8 cellular contexts compared by ENCODE assay signal in the genomic region with DNA sequence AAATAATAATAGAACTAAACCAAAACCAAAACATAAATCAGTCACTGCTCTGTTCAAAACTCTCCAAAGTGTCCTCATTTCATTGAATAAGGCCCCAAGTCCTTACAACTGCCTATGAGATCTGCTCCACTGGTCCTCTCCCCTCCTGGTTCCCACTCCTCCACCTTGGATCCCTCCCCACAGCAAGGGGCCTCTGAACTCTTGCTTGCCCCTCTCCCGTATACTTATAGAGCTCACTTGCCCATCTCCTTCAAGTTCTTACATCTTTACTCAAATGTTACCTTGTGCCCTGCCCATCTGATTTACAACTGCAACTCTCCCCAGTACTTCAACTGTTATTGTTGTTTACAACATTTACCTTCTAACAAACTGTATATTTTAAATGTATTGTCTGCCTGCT. TPM values are rescaled to one million over a fixed set of nuclear protein-coding genes. Genes with fewer than 3 reads are reported as not detected.
DNase-seq lines count a peak whose midpoint lies in the region; ATAC-seq and TF ChIP-seq lines count a peak whose summit lies in the region.

No MANE protein-coding gene starts in this region.

- CTCF ChIA-PET in HEK293 (lab: Yijun Ruan, JAX), result interaction anchor here (1.3 kb wide), 1 partner anchor 11 kb away, joined by 3 read pairs; no protein-coding TSS in a partner anchor

- peaks cover 37% of the 10 kb centered on the region for H3K36me3 Mint-ChIP-seq in brain
- H3K36me3 Mint-ChIP-seq in mesothelial cell of epicardium, result peaks cover 25% of the 10 kb centered on the region

- H3K27ac Mint-ChIP-seq in brain (peak overlapping the region; percentile 70 to 96 (median 92)), mesothelial cell of epicardium (peak overlapping the region; percentile 92)

- H3K4me1 Mint-ChIP-seq in brain (peaks cover 47% of the 10 kb centered on the region), mesothelial cell of epicardium (peaks cover 19% of the 10 kb centered on the region)

- no peak for ATAC-seq in HG03521 (IDR thresholded peaks at IDR 0.05; ENCODE audit: unreplicated experiment)

- H3K4me3 Mint-ChIP-seq in brain (peak overlapping the region; percentile 91 to 94 (median 92)), mesothelial cell of epicardium (peak overlapping the region; percentile 80)

- H3K4me3 ChIP-seq in HEK293 (ENCODE audit: low read depth, low read length), result peak overlapping the region; percentile 87

- H3K27ac ChIP-seq in 22Rv1, result peak overlapping the region; percentile 76
- H3K27ac ChIP-seq in HEK293 (ENCODE audit: extremely low read depth, low read depth, low read length), result peak overlapping the region; percentile 83; the same call in 1 of the 2 replicates

- H3K36me3 ChIP-seq in HEK293 (ENCODE audit: control insufficient read depth in 2 of 2, insufficient read depth in 1 of 2, low read length in 2 of 2), result peaks cover 12 to 42% of the 10 kb centered on the region in 2 experiments

- no peaks in the 10 kb centered on the region for H3K9me3 ChIP-seq in HEK293 (ENCODE audit: control insufficient read depth, insufficient read depth, low read depth, low read length)

- POLR2A ChIA-PET in HEK293 (lab: Yijun Ruan, JAX), result interaction anchor here (1.1 to 1.8 kb wide), 6 partner anchors 9 to 78 kb away, joined by 3 to 7 read pairs (median 4); partner anchors contain the start of gene YKT6

- H3K9me3 Mint-ChIP-seq in brain (peaks cover 0 to 12% (median 9%) of the 10 kb centered on the region in 5 experiments), mesothelial cell of epicardium (peaks cover 10% of the 10 kb centered on the region)

- H3K4me1 ChIP-seq in HEK293 (ENCODE audit: control insufficient read depth, insufficient read depth, low read length), result no peaks in the 10 kb centered on the region

- peaks cover 11% of the 10 kb centered on the region for H3K27me3 Mint-ChIP-seq in brain
- no peaks in the 10 kb centered on the region for H3K27me3 Mint-ChIP-seq in mesothelial cell of epicardium (ENCODE audit: low read depth)

- DNase-seq in mesothelial cell of epicardium (ENCODE audit: low spot score in 2 of 2, unreplicated experiment in 2 of 2), result no peak
- no peak for DNase-seq in stimulated activated CD8-positive, alpha-beta memory T cell treated with anti-CD3 and anti-CD28 coated beads, Interleukin-4, amount 100 ng/mL, for 48 hours
- DNase-seq in activated CD8-positive, alpha-beta memory T cell treated with anti-CD3 and anti-CD28 coated beads for 24 hours, result no peak
- no peak for DNase-seq in DMS153 (lab: John Stamatoyannopoulos, UW)

- TF ChIP-seq CTCF in 22Rv1 (IDR thresholded peaks at IDR 0.05) (no peak), HEK293 (tag by site-specific recombination; IDR thresholded peaks at IDR 0.05) (no peak), brain (conservative IDR thresholded peaks at IDR 0.05) (no peak), mesothelial cell of epicardium (IDR thresholded peaks at IDR 0.05; ENCODE audit: unreplicated experiment) (no peak)

TF ChIP-seq in HEK293, 187 proteins besides CTCF, POLR2A, EP300 and RAD21 (continues in another document):
- TF ChIP-seq, protein P1, sequence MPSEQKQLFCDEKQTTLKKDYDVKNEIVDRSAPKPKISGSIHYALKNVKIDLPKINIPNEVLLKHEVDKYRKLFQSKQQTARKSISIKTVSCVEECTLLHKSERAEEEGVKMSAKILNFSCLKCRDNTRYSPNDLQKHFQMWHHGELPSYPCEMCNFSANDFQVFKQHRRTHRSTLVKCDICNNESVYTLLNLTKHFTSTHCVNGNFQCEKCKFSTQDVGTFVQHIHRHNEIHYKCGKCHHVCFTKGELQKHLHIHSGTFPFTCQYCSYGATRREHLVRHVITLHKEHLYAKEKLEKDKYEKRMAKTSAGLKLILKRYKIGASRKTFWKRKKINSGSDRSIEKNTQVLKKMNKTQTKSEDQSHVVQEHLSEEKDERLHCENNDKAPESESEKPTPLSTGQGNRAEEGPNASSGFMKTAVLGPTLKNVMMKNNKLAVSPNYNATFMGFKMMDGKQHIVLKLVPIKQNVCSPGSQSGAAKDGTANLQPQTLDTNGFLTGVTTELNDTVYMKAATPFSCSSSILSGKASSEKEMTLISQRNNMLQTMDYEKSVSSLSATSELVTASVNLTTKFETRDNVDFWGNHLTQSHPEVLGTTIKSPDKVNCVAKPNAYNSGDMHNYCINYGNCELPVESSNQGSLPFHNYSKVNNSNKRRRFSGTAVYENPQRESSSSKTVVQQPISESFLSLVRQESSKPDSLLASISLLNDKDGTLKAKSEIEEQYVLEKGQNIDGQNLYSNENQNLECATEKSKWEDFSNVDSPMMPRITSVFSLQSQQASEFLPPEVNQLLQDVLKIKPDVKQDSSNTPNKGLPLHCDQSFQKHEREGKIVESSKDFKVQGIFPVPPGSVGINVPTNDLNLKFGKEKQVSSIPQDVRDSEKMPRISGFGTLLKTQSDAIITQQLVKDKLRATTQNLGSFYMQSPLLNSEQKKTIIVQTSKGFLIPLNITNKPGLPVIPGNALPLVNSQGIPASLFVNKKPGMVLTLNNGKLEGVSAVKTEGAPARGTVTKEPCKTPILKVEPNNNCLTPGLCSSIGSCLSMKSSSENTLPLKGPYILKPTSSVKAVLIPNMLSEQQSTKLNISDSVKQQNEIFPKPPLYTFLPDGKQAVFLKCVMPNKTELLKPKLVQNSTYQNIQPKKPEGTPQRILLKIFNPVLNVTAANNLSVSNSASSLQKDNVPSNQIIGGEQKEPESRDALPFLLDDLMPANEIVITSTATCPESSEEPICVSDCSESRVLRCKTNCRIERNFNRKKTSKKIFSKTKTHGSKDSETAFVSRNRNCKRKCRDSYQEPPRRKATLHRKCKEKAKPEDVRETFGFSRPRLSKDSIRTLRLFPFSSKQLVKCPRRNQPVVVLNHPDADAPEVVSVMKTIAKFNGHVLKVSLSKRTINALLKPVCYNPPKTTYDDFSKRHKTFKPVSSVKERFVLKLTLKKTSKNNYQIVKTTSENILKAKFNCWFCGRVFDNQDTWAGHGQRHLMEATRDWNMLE (tag by site-specific recombination; conservative IDR thresholded peaks at IDR 0.05; ENCODE audit: low read depth), result no peak
- no peak for TF ChIP-seq REPIN1 (tag by site-specific recombination; IDR thresholded peaks at IDR 0.05; ENCODE audit: low read depth)
- no peak; the same call in 1 of the 2 replicates for TF ChIP-seq REST (tag by site-specific recombination; IDR thresholded peaks at IDR 0.05)
- no peak for TF ChIP-seq TRIM28 (IDR thresholded peaks at IDR 0.05; ENCODE audit: borderline replicate concordance, low read length)
- no peak for TF ChIP-seq OVOL3 (tag by site-specific recombination; IDR thresholded peaks at IDR 0.05)
- TF ChIP-seq, protein P2, sequence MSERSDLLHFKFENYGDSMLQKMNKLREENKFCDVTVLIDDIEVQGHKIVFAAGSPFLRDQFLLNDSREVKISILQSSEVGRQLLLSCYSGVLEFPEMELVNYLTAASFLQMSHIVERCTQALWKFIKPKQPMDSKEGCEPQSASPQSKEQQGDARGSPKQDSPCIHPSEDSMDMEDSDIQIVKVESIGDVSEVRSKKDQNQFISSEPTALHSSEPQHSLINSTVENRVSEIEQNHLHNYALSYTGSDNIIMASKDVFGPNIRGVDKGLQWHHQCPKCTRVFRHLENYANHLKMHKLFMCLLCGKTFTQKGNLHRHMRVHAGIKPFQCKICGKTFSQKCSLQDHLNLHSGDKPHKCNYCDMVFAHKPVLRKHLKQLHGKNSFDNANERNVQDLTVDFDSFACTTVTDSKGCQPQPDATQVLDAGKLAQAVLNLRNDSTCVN (tag by site-specific recombination; optimal IDR thresholded peaks at IDR 0.05), result no peak
- TF ChIP-seq ZNF629 (tag by site-specific recombination; IDR thresholded peaks at IDR 0.05), result no peak
- no peak for TF ChIP-seq ZBTB21 (tag by site-specific recombination; IDR thresholded peaks at IDR 0.05)

RNA-seq across cellular contexts. Expression of gene POLD2, which starts 0.8 kb away (rescaled TPM):
- 162 TPM for polyA plus RNA-seq in brain (ENCODE audit: insufficient read depth, low read depth, low replicate concordance)
- total RNA-seq in mesothelial cell of epicardium, result 117 to 126 TPM (median 125 TPM) in 3 replicates

RNA-seq across cellular contexts. Expression of gene AEBP1, which starts 18.4 kb away (rescaled TPM):
- polyA plus RNA-seq in brain (ENCODE audit: insufficient read depth, low read depth, low replicate concordance), result 35.2 TPM
- 94.3 to 96.8 TPM (median 95.2 TPM) in 3 replicates for total RNA-seq in mesothelial cell of epicardium

RNA-seq across cellular contexts. Expression of gene MYL7, which starts 18.6 kb away (rescaled TPM):
- polyA plus RNA-seq in brain (ENCODE audit: insufficient read depth, low read depth, low replicate concordance), result not detected
- total RNA-seq in mesothelial cell of epicardium, result 11.4 to 14.3 TPM (median 12.5 TPM) in 3 replicates

RNA-seq across cellular contexts. Expression of gene POLM, which starts 40.2 kb away (rescaled TPM):
- polyA plus RNA-seq in brain (ENCODE audit: insufficient read depth, low read depth, low replicate concordance), result 9.1 TPM
- 27.1 to 29.8 TPM (median 29.0 TPM) in 3 replicates for total RNA-seq in mesothelial cell of epicardium

RNA-seq across cellular contexts. Expression of gene PGAM2, which starts 57.2 kb away (rescaled TPM):
- 141 TPM for polyA plus RNA-seq in brain (ENCODE audit: insufficient read depth, low read depth, low replicate concordance)
- 0.99 to 1.7 TPM (median 1.2 TPM) in 3 replicates for total RNA-seq in mesothelial cell of epicardium
